ENCODE assay signal across 9 cellular contexts in the genomic region with DNA sequence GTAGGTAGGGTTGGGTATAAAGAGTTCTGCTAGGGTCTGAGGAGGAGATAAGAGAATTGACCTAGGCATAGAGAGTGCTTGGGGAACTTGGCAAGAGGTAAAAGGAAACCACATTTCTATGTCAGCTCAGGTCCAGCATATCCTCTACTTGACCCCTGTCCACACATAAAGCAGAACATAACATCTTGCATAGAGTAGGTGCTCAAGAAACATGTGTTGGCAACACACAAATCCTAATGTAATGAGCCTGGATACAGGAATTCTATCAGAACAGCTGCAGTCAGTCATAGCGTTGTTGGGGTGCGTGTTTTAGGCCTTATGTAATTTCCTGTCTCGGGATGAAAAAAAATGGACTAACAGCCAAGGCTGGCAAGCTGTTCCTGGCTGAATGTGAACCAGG. TPM values are rescaled to one million over a fixed set of nuclear protein-coding genes. Genes with fewer than 3 reads are reported as not detected.
A peak's percentile ranks its signal among the peaks of the same experiment; 100 is the strongest.
DNase-seq lines count a peak whose midpoint lies in the region; ATAC-seq and TF ChIP-seq lines count a peak whose summit lies in the region.
"Had no signal": no experiment of that assay in that cellular context is flagged by ENCODE, and none has a peak within 500 bp of the region (broad histone marks: within the 10 kb centered on the region; RNA-seq: fewer than 3 reads in every experiment).

No MANE protein-coding gene starts in this region.

- ATAC-seq in sciatic nerve, result peak; percentile 63
- ATAC-seq in GM18870 (IDR thresholded peaks at IDR 0.05; ENCODE audit: unreplicated experiment), result no peak

- intact Hi-C loops in sciatic nerve (cut with DNase I), result no loop called here

- no peaks in the 10 kb centered on the region for H4K20me1 ChIP-seq in fibroblast of lung (ENCODE audit: control insufficient read depth, extremely low read depth, insufficient read depth, low read length)

- no peaks in the 10 kb centered on the region for H3K9me3 ChIP-seq in fibroblast of lung (ENCODE audit: control insufficient read depth, insufficient read depth, low read depth, low read length)
- H3K9me3 ChIP-seq in MG63, result no peaks in the 10 kb centered on the region
- H3K9me3 ChIP-seq: BE2C had no signal

- no peak overlapping the region for H2AFZ ChIP-seq in fibroblast of lung (ENCODE audit: low read length)

- H3K79me2 ChIP-seq in fibroblast of lung (ENCODE audit: control insufficient read depth, insufficient read depth, low read length), result no peaks in the 10 kb centered on the region

- H3K4me1 ChIP-seq in fibroblast of lung (ENCODE audit: control insufficient read depth, extremely low read depth, insufficient read depth, low read length), result no peaks in the 10 kb centered on the region
- H3K4me1 ChIP-seq: BE2C had no signal

- no peaks in the 10 kb centered on the region for H3K36me3 ChIP-seq in fibroblast of lung (ENCODE audit: control insufficient read depth, insufficient read depth, low read length)
- H3K36me3 ChIP-seq in MG63, result no peaks in the 10 kb centered on the region
- H3K36me3 ChIP-seq: BE2C had no signal

- H3K4me3 ChIP-seq in fibroblast of lung (replicated peaks in 1 of 4; ENCODE audit: control extremely low read depth in 1 of 4, insufficient read depth in 1 of 4, low read depth in 3 of 4, low read length in 4 of 4), result no peak overlapping the region
- H3K4me3 ChIP-seq in MG63, result no peak overlapping the region

- H3K27me3 ChIP-seq in fibroblast of lung (ENCODE audit: control insufficient read depth, insufficient read depth, low read length) (no peaks in the 10 kb centered on the region), MG63 (no peaks in the 10 kb centered on the region)
- H3K27me3 ChIP-seq: BE2C had no signal

- H3K4me2 ChIP-seq in fibroblast of lung (ENCODE audit: extremely low read depth, insufficient read depth, low read length), result no peak overlapping the region

- no peak overlapping the region for H3K27ac ChIP-seq in fibroblast of lung (ENCODE audit: insufficient read depth, low read length)

- H3K9ac ChIP-seq in fibroblast of lung (ENCODE audit: insufficient read depth, low read length), result no peak overlapping the region

- peak; percentile 28 for DNase-seq in NOMO-1 treated with DMSO at 0.1 percent for 48 hours (lab: John Stamatoyannopoulos, UW; ENCODE audit: unreplicated experiment)
- DNase-seq in NOMO-1 treated with dmso at 0.1 percent for 144 hours (lab: John Stamatoyannopoulos, UW; ENCODE audit: unreplicated experiment), result no peak
- DNase-seq in RPMI7951 (ENCODE audit: low read depth), result peak; percentile 36
- DNase-seq in fibroblast of lung (ENCODE audit: low read depth in 2 of 2), result peak; percentile 69 to 77
- no peak for DNase-seq in sciatic nerve (ENCODE audit: low spot score)
- no peak for DNase-seq in kidney glomerular epithelial cell (lab: John Stamatoyannopoulos, UW)
- no peak for DNase-seq in MG63
- DNase-seq: BE2C had no signal

- TF ChIP-seq CTCF in fibroblast of lung (conservative IDR thresholded peaks at IDR 0.05 in 1 of 2, IDR thresholded peaks at IDR 0.05 in 1 of 2; ENCODE audit: low read depth in 1 of 2, low read length in 2 of 2), result no peak

RNA-seq across cellular contexts. Expression of a gene that starts 35.0 kb away (rescaled TPM):
- total RNA-seq in RPMI7951 (2014; rRNA removed; shearing (Covaris generic)), result 0.12 TPM in 1 of 2 replicates, not detected in the other
- total RNA-seq in fibroblast of lung, result 11.0 and 11.9 TPM in 2 replicates
- polyA plus RNA-seq in fibroblast of lung, result 4.0 TPM in 2 replicates
- polyA plus RNA-seq in fibroblast of lung (2012), result 3.2 and 3.6 TPM in 2 replicates
- polyA minus RNA-seq in fibroblast of lung (ENCODE audit: low replicate concordance), result 1.7 and 2.9 TPM in 2 replicates
- 33.5 TPM for total RNA-seq in sciatic nerve
- 6.2 and 9.6 TPM in 2 replicates for total RNA-seq in MG63 (2014; rRNA removed; shearing (Covaris generic); ENCODE audit: low replicate concordance)

Comparison
In these comparisons a context has a peak if more than half of its experiments do, and no peak if none do; other contexts are left out.
1. DNase-seq: peak in NOMO-1 treated with DMSO at 0.1 percent for 48 hours (single experiment), RPMI7951 (single experiment) and fibroblast of lung (2 of 2); none in NOMO-1 treated with dmso at 0.1 percent for 144 hours (single experiment), sciatic nerve (single experiment), kidney glomerular epithelial cell (single experiment) and MG63 (single experiment).